Comparison of ENCODE assay signal across 18 cellular contexts in the genomic region with DNA sequence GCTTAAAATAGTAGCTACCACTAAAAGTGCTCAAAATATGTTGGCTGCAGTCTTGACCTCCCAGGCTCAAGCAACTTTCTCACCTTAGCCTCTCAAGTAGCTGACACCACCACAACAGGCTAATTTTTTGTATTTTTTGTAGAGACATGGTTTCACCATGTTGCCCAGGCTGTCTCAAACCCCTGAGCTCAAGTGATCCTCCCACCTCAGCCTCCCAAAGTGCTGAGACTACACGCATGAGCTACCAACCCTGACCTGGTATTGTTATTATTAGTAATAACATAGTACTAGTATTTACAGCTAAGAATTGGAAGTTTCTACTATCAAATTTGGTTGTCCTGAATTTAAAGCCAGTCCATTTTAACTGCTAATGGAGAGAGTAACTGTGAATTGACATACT. TPM values are rescaled to one million over a fixed set of nuclear protein-coding genes. Genes with fewer than 3 reads are reported as not detected.
DNase-seq lines count a peak whose midpoint lies in the region; ATAC-seq, FAIRE-seq and TF ChIP-seq lines count a peak whose summit lies in the region.
"Had no signal": no experiment of that assay in that cellular context is flagged by ENCODE, and none has a peak within 500 bp of the region (broad histone marks: within the 10 kb centered on the region; RNA-seq: fewer than 3 reads in every experiment).

No MANE protein-coding gene starts in this region.

- H3K4me1 Mint-ChIP-seq in CD8-positive, alpha-beta memory T cell = peaks cover 24 to 31% (median 26%) of the 10 kb centered on the region in 3 donors

- H3K36me3 ChIP-seq in CD8-positive, alpha-beta memory T cell (ENCODE audit: insufficient read depth, low read length) = no peaks in the 10 kb centered on the region
- H3K36me3 ChIP-seq in MM.1S (replicated peaks; ENCODE audit: insufficient read depth, low read length) = no peaks in the 10 kb centered on the region
- no peaks in the 10 kb centered on the region for H3K36me3 ChIP-seq in small intestine (ENCODE audit: control insufficient read depth in 2 of 2, insufficient read depth in 2 of 2, low read length in 2 of 2)

- peaks cover 0 to 3% (median 1%) of the 10 kb centered on the region in 3 donors for H3K36me3 Mint-ChIP-seq in CD8-positive, alpha-beta memory T cell

- H3K79me2 ChIP-seq in MM.1S (ENCODE audit: low read length) = no peaks in the 10 kb centered on the region

- no peaks in the 10 kb centered on the region for H3K27me3 Mint-ChIP-seq in CD8-positive, alpha-beta memory T cell
- H3K27me3 Mint-ChIP-seq: effector memory CD8-positive, alpha-beta T cell had no signal

- no peak overlapping the region for H3K4me3 ChIP-seq in CD8-positive, alpha-beta memory T cell (ENCODE audit: low read length)
- H3K4me3 ChIP-seq in MM.1S (ENCODE audit: low read length) (no peak overlapping the region), small intestine (ENCODE audit: low read depth in 1 of 2, low read length in 2 of 2) (no peak overlapping the region)
- H3K4me3 ChIP-seq: psoas muscle had no signal

- H3K9me3 ChIP-seq in CD8-positive, alpha-beta memory T cell (ENCODE audit: low read length) = no peaks in the 10 kb centered on the region
- H3K9me3 ChIP-seq in MM.1S (replicated peaks; ENCODE audit: insufficient read depth, low read length) = no peaks in the 10 kb centered on the region
- H3K9me3 ChIP-seq in small intestine (ENCODE audit: control insufficient read depth, low read depth) = no peaks in the 10 kb centered on the region
- H3K9me3 ChIP-seq: psoas muscle had no signal

- no peak for TF ChIP-seq CTCF in MM.1S (IDR thresholded peaks at IDR 0.05; ENCODE audit: low read length)

- CTCF ChIA-PET in CD8-positive, alpha-beta memory T cell (lab: Charles Lee) = no interaction called here

- H3K9me3 Mint-ChIP-seq in CD8-positive, alpha-beta memory T cell = no peaks in the 10 kb centered on the region
- H3K9me3 Mint-ChIP-seq: effector memory CD8-positive, alpha-beta T cell had no signal

- H3K4me3 Mint-ChIP-seq in CD8-positive, alpha-beta memory T cell = no peak overlapping the region
- H3K4me3 Mint-ChIP-seq: effector memory CD8-positive, alpha-beta T cell had no signal

- H3K9me2 ChIP-seq in MM.1S (replicated peaks; ENCODE audit: insufficient read depth, low read length) = no peaks in the 10 kb centered on the region

- no peaks in the 10 kb centered on the region for H4K20me1 ChIP-seq in MM.1S (ENCODE audit: insufficient read depth, low read length)

- peak overlapping the region; percentile 90; the same call in 1 of the 2 replicates for H3K4me2 ChIP-seq in MM.1S (ENCODE audit: low read depth, low read length)

- peaks cover 35% of the 10 kb centered on the region for H3K4me1 ChIP-seq in CD8-positive, alpha-beta memory T cell (ENCODE audit: insufficient read depth, low read length)
- H3K4me1 ChIP-seq in MM.1S (ENCODE audit: low read length) (peaks cover 26% of the 10 kb centered on the region), small intestine (ENCODE audit: control insufficient read depth in 2 of 2, insufficient read depth in 1 of 2, low read depth in 1 of 2, low read length in 1 of 2) (no peaks in the 10 kb centered on the region)
- H3K4me1 ChIP-seq: psoas muscle had no signal

- H3K9ac ChIP-seq in MM.1S (ENCODE audit: low read length) = peak overlapping the region; percentile 54; the same call in 1 of the 2 replicates

- peak overlapping the region; percentile 91; the same call in 1 of the 2 replicates for H2AFZ ChIP-seq in MM.1S (ENCODE audit: low read length)

- H3K27me3 ChIP-seq in CD8-positive, alpha-beta memory T cell (ENCODE audit: insufficient read depth, low read length, poor library complexity, severe bottlenecking) = no peaks in the 10 kb centered on the region
- H3K27me3 ChIP-seq in MM.1S (replicated peaks; ENCODE audit: insufficient read depth, low read length) (no peaks in the 10 kb centered on the region), small intestine (ENCODE audit: control insufficient read depth in 2 of 2, insufficient read depth in 2 of 2, low read length in 2 of 2) (no peaks in the 10 kb centered on the region)

- H3K27ac ChIP-seq in CD8-positive, alpha-beta memory T cell (ENCODE audit: low read depth, low read length) = peak overlapping the region; percentile 48
- H3K27ac ChIP-seq in MM.1S (ENCODE audit: low read length) = peak overlapping the region; percentile 86
- peak overlapping the region in 1 of 2 donors; percentile 49 for H3K27ac ChIP-seq in small intestine (ENCODE audit: low read depth in 1 of 2, low read length in 1 of 2)
- H3K27ac ChIP-seq: psoas muscle had no signal

- POLR2A ChIA-PET in CD8-positive, alpha-beta memory T cell (lab: Charles Lee) = no interaction called here

- no peak overlapping the region for H3K27ac Mint-ChIP-seq in CD8-positive, alpha-beta memory T cell
- H3K27ac Mint-ChIP-seq: effector memory CD8-positive, alpha-beta T cell had no signal

- ATAC-seq in GM19023 (IDR thresholded peaks at IDR 0.05; ENCODE audit: unreplicated experiment) = peak; percentile 30
- ATAC-seq in HG02884 (IDR thresholded peaks at IDR 0.05; ENCODE audit: unreplicated experiment) = peak; percentile 37
- ATAC-seq: activated naive CD4-positive, alpha-beta T cell treated with anti-CD3 and anti-CD28 coated beads, Interleukin-2, amount 50 U/mL, for 72 hours; effector memory CD8-positive, alpha-beta T cell; psoas muscle had no signal

- peaks cover 16% of the 10 kb centered on the region; the same call in 1 of the 2 replicates for H3F3A ChIP-seq in MM.1S (ENCODE audit: insufficient read depth, low read length)

- WGBS in small intestine, 3 donors = 83 to 93% (median 88%) methylated on average over 1 of the region's 1 CpG

- no peak for FAIRE-seq in small intestine (lab: Jason Lieb, UNC)

- no peak for DNase-seq in CD8-positive, alpha-beta memory T cell
- DNase-seq in MM.1S = peak; percentile 32
- no peak for DNase-seq in SHP77 treated with DMSO at 0.1 percent for 48 hours (lab: John Stamatoyannopoulos, UW)
- DNase-seq in small intestine = no peak
- no peak for DNase-seq in SKM-1 treated with dmso at 0.1 percent for 144 hours (lab: John Stamatoyannopoulos, UW; ENCODE audit: unreplicated experiment)
- no peak for DNase-seq in activated gamma-delta T cell treated with Interleukin-2 at 50 U/mL for 16 hours
- DNase-seq: activated CD4-positive, CD25-positive, alpha-beta regulatory T cell; effector memory CD8-positive, alpha-beta T cell; HCEC 1CT; head of caudate nucleus; KG1; mesendoderm; NCI-H2227 treated with DMSO at 0.1 percent for 48 hours; psoas muscle had no signal

RNA-seq across cellular contexts. Expression of a gene that starts 18.0 kb away (rescaled TPM):
- total RNA-seq in CD8-positive, alpha-beta memory T cell = 1 to 10 TPM in 1 of 2 experiments, under 1 TPM in 1; 0.40 to 1.1 TPM
- 2.6 TPM for polyA plus RNA-seq in CD8-positive, alpha-beta memory T cell
- 1 to 10 TPM in 1 of 3 donors, under 1 TPM in 2; 0.45 to 2.7 (median 0.88) TPM for polyA plus RNA-seq in small intestine
- polyA plus RNA-seq: BJ had no signal

RNA-seq across cellular contexts. Expression of a gene that starts 31.2 kb away (rescaled TPM):
- 10 to 100 TPM; 20.2 to 25.0 TPM for total RNA-seq in CD8-positive, alpha-beta memory T cell
- 19.3 TPM for polyA plus RNA-seq in CD8-positive, alpha-beta memory T cell
- 1 to 10 TPM; 4.0 to 5.1 (median 4.9) TPM for polyA plus RNA-seq in small intestine
